In the genomic region with DNA sequence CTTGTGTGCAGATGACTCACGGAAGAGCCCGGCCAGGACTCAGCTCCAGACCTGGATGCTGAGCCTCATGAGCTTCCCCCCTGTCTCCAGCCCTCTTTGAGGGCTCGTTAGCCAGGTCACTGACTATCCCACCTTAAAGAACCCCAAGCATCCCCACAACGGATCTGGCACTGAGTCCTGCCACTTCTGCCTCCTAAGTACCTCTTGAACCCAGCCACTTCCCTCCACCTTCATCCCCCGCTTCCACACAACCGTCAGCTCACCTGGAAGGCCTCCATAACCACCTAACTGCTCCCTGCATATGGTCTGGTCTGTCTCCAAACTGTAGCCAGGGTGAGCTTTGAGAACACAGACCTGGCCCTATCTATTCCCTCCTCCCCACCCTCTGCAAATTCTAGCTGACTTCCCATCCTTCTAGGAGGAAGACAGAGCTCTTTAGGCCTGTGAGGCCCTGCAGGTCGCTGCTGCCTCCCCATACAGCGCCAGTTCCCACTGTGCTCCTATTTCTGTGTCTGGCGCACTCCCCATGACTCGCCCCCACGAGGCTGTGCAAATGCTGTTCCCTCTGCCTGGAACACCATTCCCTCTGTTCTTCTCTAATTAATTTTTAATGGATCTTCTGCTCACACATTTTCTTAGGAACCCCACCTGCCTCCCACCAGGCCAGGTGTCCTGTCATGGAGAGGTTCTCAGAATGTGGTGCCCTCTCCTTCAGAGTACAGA, we compare ENCODE assay signal across 14 cellular contexts. TPM values are rescaled to one million over a fixed set of nuclear protein-coding genes. Genes with fewer than 3 reads are reported as not detected.
A peak's percentile ranks its signal among the peaks of the same experiment; 100 is the strongest.
DNase-seq lines count a peak whose midpoint lies in the region; ATAC-seq and TF ChIP-seq lines count a peak whose summit lies in the region.
"Had no signal": no experiment of that assay in that cellular context is flagged by ENCODE, and none has a peak within 500 bp of the region (broad histone marks: within the 10 kb centered on the region; RNA-seq: fewer than 3 reads in every experiment).

No MANE protein-coding gene starts in this region.

- no peak overlapping the region for H3K4me3 ChIP-seq in CD8-positive, alpha-beta T cell (ENCODE audit: low read depth, low read length)
- H3K4me3 ChIP-seq in H7 (ENCODE audit: insufficient read depth, low read depth, low read length): no peak overlapping the region
- H3K4me3 ChIP-seq: suprapubic skin had no signal

- H3K4me1 ChIP-seq in CD8-positive, alpha-beta T cell (ENCODE audit: insufficient read depth, low read length): peaks cover 24% of the 10 kb centered on the region

- H3K9me3 ChIP-seq in CD8-positive, alpha-beta T cell (ENCODE audit: low read length): no peaks in the 10 kb centered on the region
- H3K9me3 ChIP-seq: suprapubic skin had no signal

- no peak for TF ChIP-seq CTCF in CD8-positive, alpha-beta T cell (IDR thresholded peaks at IDR 0.05)

- no peak for DNase-seq in CD8-positive, alpha-beta T cell
- DNase-seq in H7 (peak; percentile 16), NOMO-1 treated with DMSO at 0.1 percent for 48 hours (lab: John Stamatoyannopoulos, UW; ENCODE audit: unreplicated experiment) (no peak), mucosa of gallbladder (ENCODE audit: low spot score) (no peak), SIG-M5 treated with dmso at 0.1 percent for 504 hours (lab: John Stamatoyannopoulos, UW; ENCODE audit: unreplicated experiment) (no peak)
- no peak for DNase-seq in activated naive CD8-positive, alpha-beta T cell treated with anti-CD3 and anti-CD28 coated beads, Interleukin-2, amount 50 U/mL, for 24 hours
- no peak for DNase-seq in natural killer cell treated with Interleukin-12 subunit alpha and Interleukin-12 subunit beta and Interleukin-15 and Interleukin-18, amount 100 ng/mL, for 72 hours (ENCODE audit: low spot score)
- DNase-seq: activated effector memory CD4-positive, alpha-beta T cell treated with Interleukin-2 at 50 U/mL for 16 hours; COR-L47; head of caudate nucleus; left colon had no signal

- CTCF ChIA-PET in CD8-positive, alpha-beta T cell (lab: Charles Lee): interaction anchor here (0.7 to 4.3 kb wide), 4 partner anchors 9 to 383 kb away, joined by 3 to 16 read pairs (median 6); no protein-coding TSS in a partner anchor

- intact Hi-C loops in CD8-positive, alpha-beta T cell (cut with DNase I, micrococcal nuclease): loop anchor here (5.0 to 10.0 kb wide), 4 partner anchors 45 to 1845 kb away; a partner anchor contains a TSS

- peaks cover 9% of the 10 kb centered on the region for H3K36me3 ChIP-seq in CD8-positive, alpha-beta T cell (ENCODE audit: insufficient read depth, low read length)
- peaks cover 12% of the 10 kb centered on the region for H3K36me3 ChIP-seq in H7 (replicated peaks; ENCODE audit: control insufficient read depth, insufficient read depth, low read length)

- no peak for ATAC-seq in CD8-positive, alpha-beta T cell
- ATAC-seq in activated naive CD8-positive, alpha-beta T cell treated with anti-CD3 and anti-CD28 coated beads, Interleukin-2, amount 50 U/mL, for 24 hours: no peak
- no peak for ATAC-seq in natural killer cell treated with Interleukin-12 subunit alpha and Interleukin-12 subunit beta and Interleukin-15 and Interleukin-18, amount 100 ng/mL, for 72 hours
- no peak for ATAC-seq in GM21786 (IDR thresholded peaks at IDR 0.05; ENCODE audit: unreplicated experiment)
- ATAC-seq: left colon had no signal

- H3K27ac ChIP-seq in CD8-positive, alpha-beta T cell (ENCODE audit: low read depth, low read length): no peak overlapping the region
- H3K27ac ChIP-seq: suprapubic skin, VCaP had no signal

- peaks cover 33% of the 10 kb centered on the region for H3K4me1 Mint-ChIP-seq in CD8-positive, alpha-beta T cell (ENCODE audit: low read depth)
- peaks cover 38% of the 10 kb centered on the region for H3K4me1 Mint-ChIP-seq in activated naive CD8-positive, alpha-beta T cell treated with anti-CD3 and anti-CD28 coated beads, Interleukin-2, amount 50 U/mL, for 24 hours
- H3K4me1 Mint-ChIP-seq in natural killer cell treated with Interleukin-12 subunit alpha and Interleukin-12 subunit beta and Interleukin-15 and Interleukin-18, amount 100 ng/mL, for 72 hours (ENCODE audit: low read depth in 2 of 2): peaks cover 33% of the 10 kb centered on the region in 2 donors

- POLR2A ChIA-PET in CD8-positive, alpha-beta T cell (lab: Charles Lee): no interaction called here

- no peaks in the 10 kb centered on the region for H3K27me3 Mint-ChIP-seq in CD8-positive, alpha-beta T cell (ENCODE audit: low read depth)
- no peaks in the 10 kb centered on the region for H3K27me3 Mint-ChIP-seq in activated naive CD8-positive, alpha-beta T cell treated with anti-CD3 and anti-CD28 coated beads, Interleukin-2, amount 50 U/mL, for 24 hours
- no peaks in the 10 kb centered on the region for H3K27me3 Mint-ChIP-seq in natural killer cell treated with Interleukin-12 subunit alpha and Interleukin-12 subunit beta and Interleukin-15 and Interleukin-18, amount 100 ng/mL, for 72 hours

- no peaks in the 10 kb centered on the region for H3K27me3 ChIP-seq in CD8-positive, alpha-beta T cell (ENCODE audit: insufficient read depth, low read length)
- H3K27me3 ChIP-seq in H7 (ENCODE audit: control insufficient read depth, insufficient read depth, low read length): no peaks in the 10 kb centered on the region
- H3K27me3 ChIP-seq: suprapubic skin had no signal

- peaks cover 16% of the 10 kb centered on the region for H3K36me3 Mint-ChIP-seq in CD8-positive, alpha-beta T cell
- peaks cover 19% of the 10 kb centered on the region for H3K36me3 Mint-ChIP-seq in activated naive CD8-positive, alpha-beta T cell treated with anti-CD3 and anti-CD28 coated beads, Interleukin-2, amount 50 U/mL, for 24 hours (ENCODE audit: low read depth)
- peaks cover 16% of the 10 kb centered on the region for H3K36me3 Mint-ChIP-seq in natural killer cell treated with Interleukin-12 subunit alpha and Interleukin-12 subunit beta and Interleukin-15 and Interleukin-18, amount 100 ng/mL, for 72 hours

- H3K9me3 Mint-ChIP-seq in CD8-positive, alpha-beta T cell: no peaks in the 10 kb centered on the region
- no peaks in the 10 kb centered on the region for H3K9me3 Mint-ChIP-seq in activated naive CD8-positive, alpha-beta T cell treated with anti-CD3 and anti-CD28 coated beads, Interleukin-2, amount 50 U/mL, for 24 hours
- H3K9me3 Mint-ChIP-seq in natural killer cell treated with Interleukin-12 subunit alpha and Interleukin-12 subunit beta and Interleukin-15 and Interleukin-18, amount 100 ng/mL, for 72 hours: no peaks in the 10 kb centered on the region

- no peak overlapping the region for H3K27ac Mint-ChIP-seq in CD8-positive, alpha-beta T cell
- peak overlapping the region; percentile 98 for H3K27ac Mint-ChIP-seq in activated naive CD8-positive, alpha-beta T cell treated with anti-CD3 and anti-CD28 coated beads, Interleukin-2, amount 50 U/mL, for 24 hours
- H3K27ac Mint-ChIP-seq in natural killer cell treated with Interleukin-12 subunit alpha and Interleukin-12 subunit beta and Interleukin-15 and Interleukin-18, amount 100 ng/mL, for 72 hours: peak overlapping the region; percentile 74 to 97

- H3K4me3 Mint-ChIP-seq in CD8-positive, alpha-beta T cell: peak overlapping the region; percentile 89
- H3K4me3 Mint-ChIP-seq in activated naive CD8-positive, alpha-beta T cell treated with anti-CD3 and anti-CD28 coated beads, Interleukin-2, amount 50 U/mL, for 24 hours: peak overlapping the region; percentile 89
- H3K4me3 Mint-ChIP-seq in natural killer cell treated with Interleukin-12 subunit alpha and Interleukin-12 subunit beta and Interleukin-15 and Interleukin-18, amount 100 ng/mL, for 72 hours: peak overlapping the region; percentile 97

RNA-seq across cellular contexts. Expression of a gene that starts 2.9 kb away (rescaled TPM):
- total RNA-seq in CD8-positive, alpha-beta T cell: 100 to 1,000 TPM; 532 to 539 TPM
- total RNA-seq in H7 (2014; rRNA removed; shearing (Covaris generic)): 183 and 254 TPM in 2 replicates
- total RNA-seq in natural killer cell treated with Interleukin-12 subunit alpha and Interleukin-12 subunit beta and Interleukin-15 and Interleukin-18, amount 100 ng/mL, for 72 hours: 100 to 1,000 TPM; 831 to 919 TPM
- 818 TPM for total RNA-seq in mucosa of gallbladder

RNA-seq across cellular contexts. Expression of a gene that starts 49.9 kb away (rescaled TPM):
- 10 to 100 TPM; 40.8 to 46.3 TPM for total RNA-seq in CD8-positive, alpha-beta T cell
- total RNA-seq in H7 (2014; rRNA removed; shearing (Covaris generic)): 14.7 and 16.5 TPM in 2 replicates
- 10 to 100 TPM; 44.9 to 59.3 TPM for total RNA-seq in natural killer cell treated with Interleukin-12 subunit alpha and Interleukin-12 subunit beta and Interleukin-15 and Interleukin-18, amount 100 ng/mL, for 72 hours
- 33.7 TPM for total RNA-seq in mucosa of gallbladder
